8 cellular contexts compared by ENCODE assay signal in genomic region chr6:157830354-157831017, GRCh38. TPM values are rescaled to one million over a fixed set of nuclear protein-coding genes. Genes with fewer than 3 reads are reported as not detected.
A peak's percentile ranks its signal among the peaks of the same experiment; 100 is the strongest.
DNase-seq lines count a peak whose midpoint lies in the region; ATAC-seq and TF ChIP-seq lines count a peak whose summit lies in the region.

No MANE protein-coding gene starts in this region.

- H3K27me3 Mint-ChIP-seq in nephron progenitor cell (ENCODE audit: low read depth, poor library complexity): no peaks in the 10 kb centered on the region

- no peaks in the 10 kb centered on the region for H3K27me3 ChIP-seq in Panc1 (ENCODE audit: control insufficient read depth, insufficient read depth, low read length)

- peak; percentile 90 for ATAC-seq in GM19035 (IDR thresholded peaks at IDR 0.05; ENCODE audit: unreplicated experiment)
- peak; percentile 98 for ATAC-seq in HG02870 (IDR thresholded peaks at IDR 0.05; ENCODE audit: unreplicated experiment)
- ATAC-seq in Panc1: no peak
- no peak for ATAC-seq in esophagus mucosa

- DNase-seq in Panc1 (ENCODE audit: low read depth, low spot score) (no peak), nephron progenitor cell (no peak), epidermal melanocyte (ENCODE audit: insufficient read length, low spot score) (no peak)
- DNase-seq in activated CD4-positive, alpha-beta T cell treated with anti-CD3 and anti-CD28 coated beads, Interleukin-2, amount 50 U/mL, for 1 hour: no peak
- DNase-seq in stimulated activated CD4-positive, alpha-beta T cell treated with anti-CD3 and anti-CD28 coated beads, Interleukin-4, amount 100 ng/mL, for 1 hour: no peak

- peaks cover 47% of the 10 kb centered on the region for H3K9me3 Mint-ChIP-seq in nephron progenitor cell

- no peak overlapping the region for H3K4me3 ChIP-seq in Panc1 (ENCODE audit: low read depth in 2 of 2, low read length in 2 of 2)

- peak overlapping the region; percentile 46; the same call in 1 of the 2 replicates for H3K27ac ChIP-seq in Panc1 (ENCODE audit: low read length)

- in situ Hi-C loops in Panc1 (cut with HindIII; ENCODE audit: low pct_unique_long_range_greater_than_20kb, low sequenced_read_pairs): no loop called here

- H3K4me1 ChIP-seq in Panc1 (ENCODE audit: control insufficient read depth, insufficient read depth, low read length): peaks cover 48% of the 10 kb centered on the region

- peaks cover 64% of the 10 kb centered on the region for H3K36me3 Mint-ChIP-seq in nephron progenitor cell (ENCODE audit: low read depth)

- H3K9me3 ChIP-seq in Panc1 (ENCODE audit: control insufficient read depth, insufficient read depth, low read depth, low read length): no peaks in the 10 kb centered on the region

- H3K4me1 Mint-ChIP-seq in nephron progenitor cell: peaks cover 45% of the 10 kb centered on the region

- intact Hi-C loops in Panc1 (cut with micrococcal nuclease; ENCODE audit: unreplicated experiment): no loop called here

- POLR2A ChIA-PET in Panc1 (lab: Charles Lee): no interaction called here

- no TSS peak for BruUV-seq in Panc1 (replicated peaks; lab: Mats Ljungman, UMichigan)

- H3K36me3 ChIP-seq in Panc1 (ENCODE audit: control insufficient read depth, insufficient read depth, low read length): no peaks in the 10 kb centered on the region

- CTCF ChIA-PET in Panc1 (lab: Charles Lee): no interaction called here

- no peak overlapping the region for H3K4me3 Mint-ChIP-seq in nephron progenitor cell

- H3K27ac Mint-ChIP-seq in nephron progenitor cell: peak overlapping the region; percentile 97

- TF ChIP-seq CTCF in Panc1 (IDR thresholded peaks at IDR 0.05) (no peak), nephron progenitor cell (IDR thresholded peaks at IDR 0.05) (no peak)

RNA-seq across cellular contexts. Expression of gene SNX9, which starts 7.4 kb away (rescaled TPM):
- total RNA-seq in Panc1 (2021; ENCODE audit: unreplicated experiment) (46.0 TPM), esophagus mucosa (19.3 TPM)
- 37.4 TPM for polyA plus RNA-seq in Panc1 (2012; ENCODE audit: insufficient read length)

Comparison
In these comparisons a context has a peak if more than half of its experiments do, and no peak if none do; other contexts are left out.
1. ATAC-seq: peak in GM19035 (single experiment) and HG02870 (single experiment); none in Panc1 (single experiment) and esophagus mucosa (single experiment).